Comparison of ENCODE assay signal across 16 cellular contexts in genomic region chr20:3093861-3094361, GRCh38. TPM values are rescaled to one million over a fixed set of nuclear protein-coding genes. Genes with fewer than 3 reads are reported as not detected.
DNase-seq lines count a peak whose midpoint lies in the region; ATAC-seq lines count a peak whose summit lies in the region.
"Had no signal": no experiment of that assay in that cellular context is flagged by ENCODE, and none has a peak within 500 bp of the region (broad histone marks: within the 10 kb centered on the region; RNA-seq: fewer than 3 reads in every experiment).

No MANE protein-coding gene starts in this region.

- peaks cover 0 to 5% of the 10 kb centered on the region in 2 donors for H3K36me3 Mint-ChIP-seq in activated naive CD4-positive, alpha-beta T cell treated with anti-CD3 and anti-CD28 coated beads, Interleukin-2, amount 50 U/mL, for 72 hours

- ATAC-seq in activated naive CD4-positive, alpha-beta T cell treated with anti-CD3 and anti-CD28 coated beads, Interleukin-2, amount 50 U/mL, for 72 hours: peak; percentile 29 to 31
- no peak for ATAC-seq in GM21717 (IDR thresholded peaks at IDR 0.05; ENCODE audit: unreplicated experiment)
- ATAC-seq: Panc1 had no signal

- no peaks in the 10 kb centered on the region for H3K9me3 Mint-ChIP-seq in activated naive CD4-positive, alpha-beta T cell treated with anti-CD3 and anti-CD28 coated beads, Interleukin-2, amount 50 U/mL, for 72 hours
- H3K9me3 Mint-ChIP-seq: HFFc6 had no signal

- H3K27ac Mint-ChIP-seq in activated naive CD4-positive, alpha-beta T cell treated with anti-CD3 and anti-CD28 coated beads, Interleukin-2, amount 50 U/mL, for 72 hours: peak overlapping the region in 1 of 2 donors; percentile 59
- H3K27ac Mint-ChIP-seq: HFFc6 had no signal

- DNase-seq in activated CD8-positive, alpha-beta memory T cell treated with anti-CD3 and anti-CD28 coated beads, Interleukin-2, amount 50 U/mL, for 4 hours: peak; percentile 20
- DNase-seq in activated CD8-positive, alpha-beta memory T cell treated with anti-CD3 and anti-CD28 coated beads for 24 hours: no peak
- DNase-seq in NOMO-1 treated with DMSO at 0.1 percent for 48 hours (lab: John Stamatoyannopoulos, UW; ENCODE audit: unreplicated experiment) (peak; percentile 66), pulmonary artery endothelial cell (ENCODE audit: low read depth, low spot score) (peak; percentile 44), NCI-H2196 treated with DMSO at 0.1 percent for 48 hours (lab: John Stamatoyannopoulos, UW; ENCODE audit: unreplicated experiment) (no peak), NCI-H2081 treated with DMSO at 0.1 percent for 48 hours (lab: John Stamatoyannopoulos, UW) (no peak)
- no peak for DNase-seq in activated naive CD4-positive, alpha-beta T cell treated with anti-CD3 and anti-CD28 coated beads, Interleukin-2, amount 50 U/mL, for 72 hours (ENCODE audit: low spot score in 2 of 2)
- DNase-seq: EL, HFFc6, mammary epithelial cell, T1000 had no signal

RNA-seq across cellular contexts. Expression of gene AVP, which starts 9.4 kb away (rescaled TPM):
- under 1 TPM in 1 of 2 donors, not detected in 1; 0.45 TPM for total RNA-seq in activated naive CD4-positive, alpha-beta T cell treated with anti-CD3 and anti-CD28 coated beads, Interleukin-2, amount 50 U/mL, for 72 hours
- not detected in 2 replicates for total RNA-seq in pulmonary artery endothelial cell
- total RNA-seq: bronchial epithelial cell, esophagus mucosa, HFFc6, mammary epithelial cell, omental fat pad had no signal

RNA-seq across cellular contexts. Expression of gene OXT, which starts 22.5 kb away (rescaled TPM):
- not detected for total RNA-seq in activated naive CD4-positive, alpha-beta T cell treated with anti-CD3 and anti-CD28 coated beads, Interleukin-2, amount 50 U/mL, for 72 hours
- not detected in 2 replicates for total RNA-seq in pulmonary artery endothelial cell
- total RNA-seq: bronchial epithelial cell, esophagus mucosa, HFFc6, mammary epithelial cell, omental fat pad had no signal

RNA-seq across cellular contexts. Expression of gene MRPS26, which starts 48.1 kb away (rescaled TPM):
- 10 to 100 TPM; 39.3 to 60.0 TPM for total RNA-seq in activated naive CD4-positive, alpha-beta T cell treated with anti-CD3 and anti-CD28 coated beads, Interleukin-2, amount 50 U/mL, for 72 hours
- 55.4 and 57.9 TPM in 2 replicates for total RNA-seq in pulmonary artery endothelial cell

RNA-seq across cellular contexts. Expression of gene GNRH2, which starts 50.5 kb away (rescaled TPM):
- total RNA-seq in activated naive CD4-positive, alpha-beta T cell treated with anti-CD3 and anti-CD28 coated beads, Interleukin-2, amount 50 U/mL, for 72 hours: 1 to 10 TPM in 1 of 2 donors, under 1 TPM in 1; 0.99 to 2.5 TPM
- 0.21 TPM in 1 of 2 replicates, not detected in the other for total RNA-seq in pulmonary artery endothelial cell
- total RNA-seq: esophagus mucosa, omental fat pad had no signal

Comparison
In these comparisons a context has a peak if more than half of its experiments do, and no peak if none do; other contexts are left out.
1. DNase-seq: peak in activated CD8-positive, alpha-beta memory T cell treated with anti-CD3 and anti-CD28 coated beads, Interleukin-2, amount 50 U/mL, for 4 hours (single experiment), NOMO-1 treated with DMSO at 0.1 percent for 48 hours (single experiment) and pulmonary artery endothelial cell (single experiment); none in activated CD8-positive, alpha-beta memory T cell treated with anti-CD3 and anti-CD28 coated beads for 24 hours (single experiment), activated naive CD4-positive, alpha-beta T cell treated with anti-CD3 and anti-CD28 coated beads, Interleukin-2, amount 50 U/mL, for 72 hours (0 of 2), NCI-H2196 treated with DMSO at 0.1 percent for 48 hours (single experiment) and NCI-H2081 treated with DMSO at 0.1 percent for 48 hours (single experiment).